Comparison of ENCODE assay signal across 28 cellular contexts in the genomic region with DNA sequence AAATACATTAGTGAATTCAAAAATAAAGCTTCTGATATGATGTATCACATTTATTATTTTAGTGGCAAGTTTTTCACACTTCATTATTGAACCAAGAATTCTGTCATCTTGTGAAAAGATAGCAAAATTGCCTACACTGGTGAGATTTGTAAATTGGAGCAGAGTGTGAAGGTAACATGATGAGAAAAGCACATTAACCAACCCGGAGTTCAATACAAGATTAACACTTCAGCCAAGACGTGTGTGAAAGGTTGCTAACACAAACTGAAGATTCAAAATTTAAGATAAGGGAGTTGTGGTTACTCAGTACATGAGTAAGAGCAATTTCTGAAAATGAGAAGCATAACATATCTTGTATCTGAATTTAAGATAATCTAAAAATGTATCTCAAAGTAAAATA.
"Had no signal": no experiment of that assay in that cellular context is flagged by ENCODE, and none has a peak within 500 bp of the region (broad histone marks: within the 10 kb centered on the region; RNA-seq: fewer than 3 reads in every experiment).

No MANE protein-coding gene starts in this region.

- H3K27me3 ChIP-seq: hepatocyte, left lung, neural progenitor cell, neutrophil, right lobe of liver, tibial nerve, uterus had no signal

- H3K4me3 Mint-ChIP-seq: mesothelial cell of epicardium; naive B cell; nephron; neural progenitor cell; stimulated activated memory B cell treated with anti-CD40 and anti-IgM and Interleukin-4, amounts not matched to agents 10 μg/mL and 1 μg/mL and 100 μg/mL, for 72 hours; stimulated activated naive CD8-positive, alpha-beta T cell treated with anti-CD3 and anti-CD28 coated beads, Interleukin-15, amount 100 ng/mL, for 72 hours; type B pancreatic cell had no signal

- H3K9me3 Mint-ChIP-seq: nephron, neural progenitor cell, type B pancreatic cell had no signal

- H3K36me3 ChIP-seq: left lung, lower lobe of right lung, neural progenitor cell, neutrophil, right lobe of liver, tibial nerve, uterus had no signal

- H3K27me3 Mint-ChIP-seq: naive B cell; stimulated activated memory B cell treated with anti-CD40 and anti-IgM and Interleukin-4, amounts not matched to agents 10 μg/mL and 1 μg/mL and 100 μg/mL, for 72 hours; stimulated activated naive CD8-positive, alpha-beta T cell treated with anti-CD3 and anti-CD28 coated beads, Interleukin-15, amount 100 ng/mL, for 72 hours had no signal

- H3K4me2 ChIP-seq: hepatocyte, neural progenitor cell, smooth muscle cell had no signal

- ATAC-seq: left cardiac atrium; left lung; lower lobe of right lung; psoas muscle; right lobe of liver; stimulated activated memory B cell treated with anti-CD40 and anti-IgM and Interleukin-4, amounts not matched to agents 10 μg/mL and 1 μg/mL and 100 μg/mL, for 72 hours; stimulated activated naive CD8-positive, alpha-beta T cell treated with anti-CD3 and anti-CD28 coated beads, Interleukin-15, amount 100 ng/mL, for 72 hours had no signal

- H3K4me1 ChIP-seq: left lung, lower lobe of right lung, neural progenitor cell, parathyroid adenoma, psoas muscle, right lobe of liver, tibial nerve, uterus had no signal

- DNase-seq: kidney glomerular epithelial cell; left cardiac atrium; left lung; lower lobe of right lung; mammary epithelial cell; mesenchymal stem cell; naive B cell; occipital lobe; psoas muscle; right lobe of liver; stimulated activated CD4-positive, alpha-beta T cell treated with anti-CD3 and anti-CD28 coated beads, Interleukin-1b, Interleukin-23, amount 100 ng/mL, for 48 hours; stimulated activated CD4-positive, alpha-beta T cell treated with anti-CD3 and anti-CD28 coated beads, Interleukin-2, amount 100 ng/mL, for 48 hours; stimulated activated CD4-positive, alpha-beta T cell treated with anti-CD3 and anti-CD28 coated beads, Interleukin-4, amount 100 ng/mL, for 4 hours; stimulated activated CD8-positive, alpha-beta memory T cell treated with anti-CD3 and anti-CD28 coated beads, Interleukin-4, amount 100 ng/mL, for 48 hours; stimulated activated naive CD4-positive, alpha-beta T cell treated with Interleukin-2 at 50 U/mL for 16 hours; stimulated activated naive CD8-positive, alpha-beta T cell treated with anti-CD3 and anti-CD28 coated beads, Interleukin-15, amount 100 ng/mL, for 72 hours; substantia nigra; uterus had no signal

- H3K4me1 Mint-ChIP-seq: naive B cell; nephron; stimulated activated memory B cell treated with anti-CD40 and anti-IgM and Interleukin-4, amounts not matched to agents 10 μg/mL and 1 μg/mL and 100 μg/mL, for 72 hours; stimulated activated naive CD8-positive, alpha-beta T cell treated with anti-CD3 and anti-CD28 coated beads, Interleukin-15, amount 100 ng/mL, for 72 hours had no signal

- H3K9me3 ChIP-seq: left lung, lower lobe of right lung, neutrophil, psoas muscle, right lobe of liver, tibial nerve, uterus had no signal

- H3K9ac ChIP-seq: neural progenitor cell, parathyroid adenoma had no signal

- H3K27ac ChIP-seq: hepatocyte, left lung, lower lobe of right lung, neural progenitor cell, neutrophil, parathyroid adenoma, psoas muscle, right lobe of liver, tibial nerve, uterus had no signal

- H2AFZ ChIP-seq: hepatocyte, neural progenitor cell, parathyroid adenoma had no signal

- H3K27ac Mint-ChIP-seq: mesothelial cell of epicardium; naive B cell; nephron; neural progenitor cell; stimulated activated memory B cell treated with anti-CD40 and anti-IgM and Interleukin-4, amounts not matched to agents 10 μg/mL and 1 μg/mL and 100 μg/mL, for 72 hours; stimulated activated naive CD8-positive, alpha-beta T cell treated with anti-CD3 and anti-CD28 coated beads, Interleukin-15, amount 100 ng/mL, for 72 hours; type B pancreatic cell had no signal

- H3K36me3 Mint-ChIP-seq: mesothelial cell of epicardium; naive B cell; neural progenitor cell; stimulated activated memory B cell treated with anti-CD40 and anti-IgM and Interleukin-4, amounts not matched to agents 10 μg/mL and 1 μg/mL and 100 μg/mL, for 72 hours; type B pancreatic cell had no signal

- H3K4me3 ChIP-seq: hepatocyte, left lung, lower lobe of right lung, neural progenitor cell, psoas muscle, right lobe of liver, smooth muscle cell, tibial nerve, uterus had no signal

- H3K79me2 ChIP-seq: hepatocyte, parathyroid adenoma had no signal
